10 cellular contexts compared by ENCODE assay signal in the genomic region with DNA sequence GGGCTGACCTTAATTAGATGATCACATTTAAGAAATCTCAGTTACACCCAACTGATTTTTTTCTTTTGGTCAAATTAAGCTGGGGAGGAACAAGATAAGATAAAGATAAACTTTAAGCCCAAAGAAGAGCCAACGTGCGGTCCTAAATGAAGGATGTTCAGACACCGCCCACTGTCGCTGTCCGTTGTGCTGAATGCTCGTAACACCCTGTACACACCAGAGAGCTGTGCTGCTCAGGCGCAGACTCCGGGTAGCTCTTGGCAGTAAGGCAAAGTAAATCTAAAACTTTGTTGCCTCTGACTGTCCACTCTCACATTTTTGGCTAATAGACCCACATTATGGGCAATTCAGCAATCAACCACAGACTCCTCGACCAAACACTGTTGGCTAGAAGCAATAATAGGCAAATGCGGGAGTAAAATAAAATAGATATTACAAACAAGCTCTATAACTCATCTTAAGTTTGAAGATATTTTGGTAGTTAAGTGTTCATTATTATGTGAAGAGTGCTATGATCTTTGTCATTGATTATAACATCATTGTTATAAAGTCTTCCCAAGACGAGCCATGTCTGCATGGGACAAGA. TPM values are rescaled to one million over a fixed set of nuclear protein-coding genes. Genes with fewer than 3 reads are reported as not detected.
DNase-seq lines count a peak whose midpoint lies in the region; ATAC-seq and TF ChIP-seq lines count a peak whose summit lies in the region.
"Had no signal": no experiment of that assay in that cellular context is flagged by ENCODE, and none has a peak within 500 bp of the region (broad histone marks: within the 10 kb centered on the region; RNA-seq: fewer than 3 reads in every experiment).

No MANE protein-coding gene starts in this region.

- H3K4me3 ChIP-seq in SJCRH30 (no peak overlapping the region), foreskin fibroblast (ENCODE audit: low read depth in 1 of 2, low read length in 2 of 2) (no peak overlapping the region), tibial nerve (no peak overlapping the region)
- no peak overlapping the region for H3K4me3 ChIP-seq in CD8-positive, alpha-beta T cell (ENCODE audit: low read depth, low read length)
- H3K4me3 ChIP-seq: ovary had no signal

- no peaks in the 10 kb centered on the region for H3K27me3 ChIP-seq in SJCRH30
- H3K27me3 ChIP-seq in tibial nerve, result no peaks in the 10 kb centered on the region
- no peaks in the 10 kb centered on the region for H3K27me3 ChIP-seq in CD8-positive, alpha-beta T cell (ENCODE audit: insufficient read depth, low read length)
- H3K27me3 ChIP-seq: ovary had no signal

- H3K4me1 Mint-ChIP-seq in CD8-positive, alpha-beta T cell (ENCODE audit: low read depth), result no peaks in the 10 kb centered on the region

- H3K27ac ChIP-seq in SJCRH30 (no peak overlapping the region), tibial nerve (no peak overlapping the region)
- H3K27ac ChIP-seq in CD8-positive, alpha-beta T cell (ENCODE audit: low read depth, low read length), result no peak overlapping the region
- H3K27ac ChIP-seq: ovary had no signal

- no peak for ATAC-seq in GM21423 (IDR thresholded peaks at IDR 0.05; ENCODE audit: unreplicated experiment)
- ATAC-seq in CD8-positive, alpha-beta T cell, result no peak

- no peak for TF ChIP-seq CTCF in foreskin fibroblast (IDR thresholded peaks at IDR 0.05; ENCODE audit: low read depth, low read length)
- no peak for TF ChIP-seq CTCF in tibial nerve (IDR thresholded peaks at IDR 0.05)
- no peak for TF ChIP-seq CTCF in CD8-positive, alpha-beta T cell (IDR thresholded peaks at IDR 0.05)

- TF ChIP-seq POLR2A in tibial nerve (IDR thresholded peaks at IDR 0.05), result no peak

- H3K4me3 Mint-ChIP-seq in CD8-positive, alpha-beta T cell, result no peak overlapping the region
- H3K4me3 Mint-ChIP-seq: type B pancreatic cell had no signal

- H3K4me1 ChIP-seq in SJCRH30, result no peaks in the 10 kb centered on the region
- H3K4me1 ChIP-seq in tibial nerve, result no peaks in the 10 kb centered on the region
- H3K4me1 ChIP-seq in CD8-positive, alpha-beta T cell (ENCODE audit: insufficient read depth, low read length), result no peaks in the 10 kb centered on the region

- H3K27me3 Mint-ChIP-seq in CD8-positive, alpha-beta T cell (ENCODE audit: low read depth), result peaks cover 2% of the 10 kb centered on the region

- H3K36me3 ChIP-seq in SJCRH30 (no peaks in the 10 kb centered on the region), tibial nerve (no peaks in the 10 kb centered on the region)
- no peaks in the 10 kb centered on the region for H3K36me3 ChIP-seq in CD8-positive, alpha-beta T cell (ENCODE audit: insufficient read depth, low read length)
- H3K36me3 ChIP-seq: ovary had no signal

- peak; percentile 14 for DNase-seq in stimulated activated CD4-positive, alpha-beta T cell treated with anti-CD3 and anti-CD28 coated beads, Interleukin-15, amount 100 ng/mL, for 24 hours
- DNase-seq in stimulated activated CD4-positive, alpha-beta T cell treated with anti-CD3 and anti-CD28 coated beads, Interleukin-1b, Interleukin-23, amount 100 ng/mL, for 48 hours, result no peak
- DNase-seq in SJCRH30 (peak; percentile 72 to 84), foreskin fibroblast (peak; percentile 2 to 6), tibial nerve (ENCODE audit: low spot score in 2 of 2) (no peak), SHP77 (lab: John Stamatoyannopoulos, UW) (no peak)
- no peak for DNase-seq in CD8-positive, alpha-beta T cell
- DNase-seq: ovary had no signal

- H3K9me3 ChIP-seq in SJCRH30 (replicated peaks) (no peaks in the 10 kb centered on the region), tibial nerve (no peaks in the 10 kb centered on the region)
- no peaks in the 10 kb centered on the region for H3K9me3 ChIP-seq in CD8-positive, alpha-beta T cell (ENCODE audit: low read length)
- H3K9me3 ChIP-seq: ovary had no signal

- H3K9me3 Mint-ChIP-seq in CD8-positive, alpha-beta T cell, result no peaks in the 10 kb centered on the region

- CTCF ChIA-PET in CD8-positive, alpha-beta T cell (lab: Charles Lee), result no interaction called here

- TF ChIP-seq EP300 in tibial nerve (IDR thresholded peaks at IDR 0.05), result no peak

- intact Hi-C loops in CD8-positive, alpha-beta T cell (cut with DNase I, micrococcal nuclease), result no loop called here

- WGBS in tibial nerve, 2 donors, result 31 to 34% methylated on average over 11 of the region's 11 CpGs

- H3K36me3 Mint-ChIP-seq in CD8-positive, alpha-beta T cell, result no peaks in the 10 kb centered on the region
- H3K36me3 Mint-ChIP-seq: type B pancreatic cell had no signal

- H3K27ac Mint-ChIP-seq in CD8-positive, alpha-beta T cell, result no peak overlapping the region
- H3K27ac Mint-ChIP-seq: type B pancreatic cell had no signal

- POLR2A ChIA-PET in CD8-positive, alpha-beta T cell (lab: Charles Lee), result no interaction called here

RNA-seq across cellular contexts. Expression of gene PLPP4, which starts 57.1 kb away (rescaled TPM):
- total RNA-seq in SJCRH30 (2014; rRNA removed; shearing (Covaris generic)), result 0.12 TPM in 1 of 2 replicates, not detected in the other
- total RNA-seq in tibial nerve, result not detected
- not detected for total RNA-seq in CD8-positive, alpha-beta T cell

Comparison
In these comparisons a context has a peak if more than half of its experiments do, and no peak if none do; other contexts are left out.
1. DNase-seq: peak in stimulated activated CD4-positive, alpha-beta T cell treated with anti-CD3 and anti-CD28 coated beads, Interleukin-15, amount 100 ng/mL, for 24 hours (single experiment), SJCRH30 (2 of 2) and foreskin fibroblast (2 of 2); none in stimulated activated CD4-positive, alpha-beta T cell treated with anti-CD3 and anti-CD28 coated beads, Interleukin-1b, Interleukin-23, amount 100 ng/mL, for 48 hours (single experiment), tibial nerve (0 of 2), CD8-positive, alpha-beta T cell (0 of 7) and SHP77 (0 of 2).